ENCODE assay signal across 27 cellular contexts in the genomic region with DNA sequence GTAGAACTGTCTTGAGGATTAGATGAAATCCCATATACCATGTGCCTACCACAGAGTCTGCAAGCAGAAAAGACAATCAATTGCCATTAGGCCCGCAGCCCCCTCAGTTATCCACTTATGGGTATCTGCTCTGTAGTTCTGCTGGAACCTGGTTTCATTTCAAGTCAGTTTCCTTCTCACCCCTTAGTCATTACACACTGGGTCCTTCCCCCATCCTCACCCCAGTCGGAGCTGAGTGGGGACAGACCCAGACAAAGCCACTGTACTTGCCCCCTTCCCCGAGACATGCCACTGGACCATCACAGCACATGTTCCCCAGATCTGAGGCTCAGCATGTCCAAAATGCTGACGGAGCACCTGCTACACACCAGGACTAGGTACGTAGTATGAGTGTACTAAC. TPM values are rescaled to one million over a fixed set of nuclear protein-coding genes. Genes with fewer than 3 reads are reported as not detected.
DNase-seq lines count a peak whose midpoint lies in the region; ATAC-seq and TF ChIP-seq lines count a peak whose summit lies in the region.
"Had no signal": no experiment of that assay in that cellular context is flagged by ENCODE, and none has a peak within 500 bp of the region (broad histone marks: within the 10 kb centered on the region; RNA-seq: fewer than 3 reads in every experiment).

No MANE protein-coding gene starts in this region.

- intact Hi-C loops in esophagus muscularis mucosa (cut with DNase I) = no loop called here

- H3K9me3 ChIP-seq in esophagus muscularis mucosa = no peaks in the 10 kb centered on the region
- H3K9me3 ChIP-seq: adrenal gland, Caco-2, tibial artery had no signal

- TF ChIP-seq EP300 in esophagus muscularis mucosa (IDR thresholded peaks at IDR 0.05) = no peak

- CTCF ChIA-PET in GM10248 (lab: Yijun Ruan, JAX) = interaction anchor here (1.1 to 1.5 kb wide), 7 partner anchors 11 to 99 kb away, joined by 3 to 7 read pairs (median 3); no protein-coding TSS in a partner anchor

- H3K4me1 ChIP-seq in esophagus muscularis mucosa = no peaks in the 10 kb centered on the region
- H3K4me1 ChIP-seq: adrenal gland, tibial artery had no signal

- H3K4me3 ChIP-seq in esophagus muscularis mucosa = no peak overlapping the region
- H3K4me3 ChIP-seq: adrenal gland, hepatocyte, lung, tibial artery had no signal

- TF ChIP-seq POLR2A in esophagus muscularis mucosa (IDR thresholded peaks at IDR 0.05; ENCODE audit: low read depth) = no peak

- H3K27me3 ChIP-seq in esophagus muscularis mucosa = peaks cover 0 to 49% (median 0%) of the 10 kb centered on the region in 4 donors
- H3K27me3 ChIP-seq: foreskin keratinocyte, hepatocyte had no signal

- ATAC-seq in activated CD4-positive, CD25-positive, alpha-beta regulatory T cell treated with anti-CD3 and anti-CD28 coated beads, Interleukin-2, amount 50 U/mL, for 24 hours = peak; percentile 56 to 80
- ATAC-seq in HG02588 (IDR thresholded peaks at IDR 0.05; ENCODE audit: unreplicated experiment) (peak; percentile 53), HG02623 (IDR thresholded peaks at IDR 0.05; ENCODE audit: unreplicated experiment) (no peak)
- ATAC-seq: foreskin keratinocyte had no signal

- POLR2A ChIA-PET in GM10248 (lab: Yijun Ruan, JAX) = no interaction called here

- WGBS in esophagus muscularis mucosa = 80% methylated on average over 5 of the region's 5 CpGs

- TF ChIP-seq CTCF in GM10248 (IDR thresholded peaks at IDR 0.05; ENCODE audit: control extremely low read depth, extremely low read depth, low read depth, missing control alignments) = no peak
- no peak for TF ChIP-seq CTCF in esophagus muscularis mucosa (IDR thresholded peaks at IDR 0.05)

- no peak overlapping the region for H3K27ac ChIP-seq in esophagus muscularis mucosa (replicated peaks in 1 of 4)
- H3K27ac ChIP-seq: 22Rv1, adrenal gland, foreskin keratinocyte, hepatocyte, tibial artery had no signal

- no peaks in the 10 kb centered on the region for H3K36me3 ChIP-seq in esophagus muscularis mucosa
- H3K36me3 ChIP-seq: adrenal gland, tibial artery had no signal

- no peak for DNase-seq in activated CD4-positive, CD25-positive, alpha-beta regulatory T cell treated with anti-CD3 and anti-CD28 coated beads, Interleukin-2, amount 50 U/mL, for 72 hours
- DNase-seq in GM10248 (ENCODE audit: extremely low spot score) (peak; percentile 53), esophagus muscularis mucosa (ENCODE audit: extremely low spot score) (peak; percentile 75), NOMO-1 (lab: John Stamatoyannopoulos, UW; ENCODE audit: unreplicated experiment in 2 of 2) (no peak), NCI-H2227 treated with DMSO at 0.1 percent for 48 hours (lab: John Stamatoyannopoulos, UW) (no peak)
- DNase-seq: activated CD4-positive, alpha-beta T cell treated with anti-CD3 and anti-CD28 coated beads, Interleukin-2, amount 50 U/mL, for 1 hour; adrenal gland; AML-193; Caco-2; EL; HFFc6; islet precursor cell; NCI-H1092 treated with DMSO at 0.1 percent for 48 hours; NCI-H2081; NCI-H510A treated with DMSO at 0.1 percent for 48 hours; tibial artery had no signal

RNA-seq across cellular contexts. Expression of gene PGLYRP3, which starts 21.2 kb away (rescaled TPM):
- total RNA-seq in esophagus muscularis mucosa = not detected
- total RNA-seq: adrenal gland, Caco-2, endothelial cell of umbilical vein, foreskin keratinocyte, hepatocyte, HFFc6, LHCN-M2, lung, renal cortical epithelial cell had no signal

RNA-seq across cellular contexts. Expression of gene LORICRIN, which starts 32.0 kb away (rescaled TPM):
- total RNA-seq in esophagus muscularis mucosa = not detected
- total RNA-seq: adrenal gland, bronchial epithelial cell, Caco-2, endothelial cell of umbilical vein, foreskin keratinocyte, hepatocyte, HFFc6, LHCN-M2, lung, renal cortical epithelial cell had no signal

RNA-seq across cellular contexts. Expression of gene PGLYRP4, which starts 57.1 kb away (rescaled TPM):
- not detected for total RNA-seq in esophagus muscularis mucosa
- total RNA-seq: adrenal gland, bronchial epithelial cell, Caco-2, endothelial cell of umbilical vein, hepatocyte, HFFc6, LHCN-M2, renal cortical epithelial cell had no signal

Comparison
In these comparisons a context has a peak if more than half of its experiments do, and no peak if none do; other contexts are left out.
1. DNase-seq: peak in GM10248 (single experiment) and esophagus muscularis mucosa (single experiment); none in activated CD4-positive, CD25-positive, alpha-beta regulatory T cell treated with anti-CD3 and anti-CD28 coated beads, Interleukin-2, amount 50 U/mL, for 72 hours (single experiment), NOMO-1 (0 of 2) and NCI-H2227 treated with DMSO at 0.1 percent for 48 hours (single experiment).